In genomic region chr13:29952245-29952644, GRCh38 we compare ENCODE assay signal across 20 cellular contexts.
DNase-seq lines count a peak whose midpoint lies in the region; ATAC-seq and TF ChIP-seq lines count a peak whose summit lies in the region.
"Had no signal": no experiment of that assay in that cellular context is flagged by ENCODE, and none has a peak within 500 bp of the region (broad histone marks: within the 10 kb centered on the region; RNA-seq: fewer than 3 reads in every experiment).

No MANE protein-coding gene starts in this region.

- no peak overlapping the region for H3K9ac ChIP-seq in neural progenitor cell
- H3K9ac ChIP-seq: BLaER1 treated with 17β-estradiol and CSF1 and Interleukin-3, amounts not matched to agents 10 nM and 100 nM had no signal

- no peak overlapping the region for H3K4me3 ChIP-seq in right cardiac atrium (ENCODE audit: low read length)
- no peak overlapping the region for H3K4me3 ChIP-seq in heart right ventricle
- no peak overlapping the region for H3K4me3 ChIP-seq in neural progenitor cell
- H3K4me3 ChIP-seq: A549; BLaER1 treated with 17β-estradiol and CSF1 and Interleukin-3, amounts not matched to agents 10 nM and 100 nM had no signal

- DNase-seq in Right ventricle myocardium inferior (ENCODE audit: missing footprints) (no peak), Right ventricle myocardium superior (no peak), right cardiac atrium (no peak), heart right ventricle (no peak), neural progenitor cell (ENCODE audit: low spot score) (no peak), DMS53 treated with DMSO at 0.1 percent for 48 hours (lab: John Stamatoyannopoulos, UW; ENCODE audit: unreplicated experiment) (no peak)
- DNase-seq: AML-193; CD4-positive, alpha-beta T cell; CD8-positive, alpha-beta T cell; COR-L47; DMS 273 treated with DMSO at 0.1 percent for 48 hours; DMS153; DMS53; DMS79 treated with DMSO at 0.1 percent for 48 hours; GF-D8 had no signal

- no peaks in the 10 kb centered on the region for H3F3A ChIP-seq in neural progenitor cell (ENCODE audit: low read depth)

- H3K4me1 Mint-ChIP-seq in neural progenitor cell: peaks cover 13% of the 10 kb centered on the region

- H3K27ac Mint-ChIP-seq in neural progenitor cell: no peak overlapping the region
- H3K27ac Mint-ChIP-seq: B cell; CD4-positive, alpha-beta T cell; CD8-positive, alpha-beta T cell had no signal

- no peaks in the 10 kb centered on the region for H3K9me3 Mint-ChIP-seq in neural progenitor cell
- H3K9me3 Mint-ChIP-seq: CD4-positive, alpha-beta T cell; CD8-positive, alpha-beta T cell had no signal

- intact Hi-C loops in Right ventricle myocardium inferior (cut with DNase I) (no loop called here), Right ventricle myocardium superior (cut with DNase I) (no loop called here), right cardiac atrium (cut with DNase I) (no loop called here), heart right ventricle (cut with DNase I) (no loop called here)

- H3K4me1 ChIP-seq in right cardiac atrium (ENCODE audit: control insufficient read depth, insufficient read depth, low read length) (no peaks in the 10 kb centered on the region), heart right ventricle (peaks cover 0 to 9% (median 0%) of the 10 kb centered on the region in 9 donors), neural progenitor cell (peaks cover 16% of the 10 kb centered on the region)
- H3K4me1 ChIP-seq: A549 had no signal

- no peaks in the 10 kb centered on the region for H3K27me3 ChIP-seq in right cardiac atrium (ENCODE audit: control insufficient read depth, insufficient read depth)
- H3K27me3 ChIP-seq in heart right ventricle: peaks cover 0 to 24% (median 4%) of the 10 kb centered on the region in 7 donors
- no peaks in the 10 kb centered on the region for H3K27me3 ChIP-seq in neural progenitor cell
- H3K27me3 ChIP-seq: BLaER1 treated with 17β-estradiol and CSF1 and Interleukin-3, amounts not matched to agents 10 nM and 100 nM had no signal

- H3K27ac ChIP-seq in right cardiac atrium (ENCODE audit: low read length): no peak overlapping the region
- no peak overlapping the region for H3K27ac ChIP-seq in heart right ventricle
- H3K27ac ChIP-seq in neural progenitor cell: no peak overlapping the region
- H3K27ac ChIP-seq: 22Rv1; A549; BLaER1 treated with 17β-estradiol and CSF1 and Interleukin-3, amounts not matched to agents 10 nM and 100 nM; C4-2B had no signal

- TF ChIP-seq CTCF in heart right ventricle (IDR thresholded peaks at IDR 0.05) (no peak), neural progenitor cell (IDR thresholded peaks at IDR 0.05) (no peak)

- H3K4me2 ChIP-seq in neural progenitor cell: no peak overlapping the region
- H3K4me2 ChIP-seq: A549 had no signal

- peak overlapping the region; percentile 9 for H2AFZ ChIP-seq in neural progenitor cell (replicated peaks)

- H3K79me2 ChIP-seq in neural progenitor cell (ENCODE audit: low read depth): no peaks in the 10 kb centered on the region

- no peaks in the 10 kb centered on the region for H4K20me1 ChIP-seq in neural progenitor cell (ENCODE audit: low read depth)
- H4K20me1 ChIP-seq: BLaER1 treated with 17β-estradiol and CSF1 and Interleukin-3, amounts not matched to agents 10 nM and 100 nM had no signal

- WGBS in right cardiac atrium: 63% methylated on average over 4 of the region's 4 CpGs
- WGBS in heart right ventricle, 2 donors: 67 to 68% methylated on average over 4 of the region's 4 CpGs

- H3K27me3 Mint-ChIP-seq in neural progenitor cell (ENCODE audit: insufficient read depth, low read depth): no peaks in the 10 kb centered on the region
- H3K27me3 Mint-ChIP-seq: CD4-positive, alpha-beta T cell had no signal

- H3K4me3 Mint-ChIP-seq in neural progenitor cell: no peak overlapping the region
- H3K4me3 Mint-ChIP-seq: B cell; CD8-positive, alpha-beta T cell had no signal

- H3K36me3 Mint-ChIP-seq in neural progenitor cell: no peaks in the 10 kb centered on the region
- H3K36me3 Mint-ChIP-seq: CD8-positive, alpha-beta T cell had no signal

- H3K36me3 ChIP-seq in heart right ventricle (no peaks in the 10 kb centered on the region), neural progenitor cell (no peaks in the 10 kb centered on the region)
- H3K36me3 ChIP-seq: BLaER1 treated with 17β-estradiol and CSF1 and Interleukin-3, amounts not matched to agents 10 nM and 100 nM had no signal

- ATAC-seq in Right ventricle myocardium inferior (peak; percentile 48), Right ventricle myocardium superior (ENCODE audit: poor library complexity) (no peak), right cardiac atrium (peak; percentile 70 to 82), heart right ventricle (no peak)
- ATAC-seq: A549; CD8-positive, alpha-beta T cell had no signal

- H3K9me3 ChIP-seq in right cardiac atrium (ENCODE audit: control insufficient read depth, low read length) (no peaks in the 10 kb centered on the region), heart right ventricle (no peaks in the 10 kb centered on the region), neural progenitor cell (ENCODE audit: low read depth) (no peaks in the 10 kb centered on the region)
- H3K9me3 ChIP-seq: A549 had no signal

Comparison
In these comparisons a context has a peak if more than half of its experiments do, and no peak if none do; other contexts are left out.
1. ATAC-seq: peak in Right ventricle myocardium inferior (single experiment) and right cardiac atrium (2 of 2); none in Right ventricle myocardium superior (single experiment) and heart right ventricle (0 of 8).